In genomic region chr11:60821827-60822599, GRCh38 we compare ENCODE assay signal across 1 cellular context.
A peak's percentile ranks its signal among the peaks of the same experiment; 100 is the strongest.
TF ChIP-seq lines count a peak whose summit lies in the region.

No MANE protein-coding gene starts in this region.

TF ChIP-seq in K562, 482 proteins besides CTCF, POLR2A, EP300 and RAD21:
- no peak for TF ChIP-seq CHD1 (IDR thresholded peaks at IDR 0.05; ENCODE audit: low read length)
- TF ChIP-seq VEZF1 (CRISPR knock-in tag; IDR thresholded peaks at IDR 0.05) = peak; percentile 53; the same call in 1 of the 2 replicates
- no peak for TF ChIP-seq RBM17 (IDR thresholded peaks at IDR 0.05; ENCODE audit: borderline replicate concordance, low read depth, low read length)
- no peak for TF ChIP-seq SLC30A9 (CRISPR knock-in tag; IDR thresholded peaks at IDR 0.05)
- no peak for TF ChIP-seq MCM3 (IDR thresholded peaks at IDR 0.05)
